12 cellular contexts compared by ENCODE assay signal in genomic region chr11:113839842-113840241, GRCh38. TPM values are rescaled to one million over a fixed set of nuclear protein-coding genes. Genes with fewer than 3 reads are reported as not detected.
A peak's percentile ranks its signal among the peaks of the same experiment; 100 is the strongest.
DNase-seq lines count a peak whose midpoint lies in the region; ATAC-seq lines count a peak whose summit lies in the region.
"Had no signal": no experiment of that assay in that cellular context is flagged by ENCODE, and none has a peak within 500 bp of the region (broad histone marks: within the 10 kb centered on the region; RNA-seq: fewer than 3 reads in every experiment).

No MANE protein-coding gene starts in this region.

- POLR2A ChIA-PET in naive thymus-derived CD4-positive, alpha-beta T cell (lab: Charles Lee): no interaction called here

- no peaks in the 10 kb centered on the region for H3K27me3 ChIP-seq in naive thymus-derived CD4-positive, alpha-beta T cell (ENCODE audit: control insufficient read depth in 2 of 2, insufficient read depth in 2 of 2, low read length in 2 of 2)
- H3K27me3 ChIP-seq: neutrophil had no signal

- H3K4me1 Mint-ChIP-seq in naive thymus-derived CD4-positive, alpha-beta T cell: peaks cover 0 to 12% (median 4%) of the 10 kb centered on the region in 7 donors

- peak; percentile 89 for ATAC-seq in GM18909 (IDR thresholded peaks at IDR 0.05; ENCODE audit: poor library complexity, unreplicated experiment)
- peak; percentile 92 for ATAC-seq in GM21619 (IDR thresholded peaks at IDR 0.05; ENCODE audit: unreplicated experiment)
- ATAC-seq in HG03175 (IDR thresholded peaks at IDR 0.05; ENCODE audit: unreplicated experiment): peak; percentile 93
- ATAC-seq in naive thymus-derived CD4-positive, alpha-beta T cell: peak; percentile 22

- peaks cover 0 to 30% (median 7%) of the 10 kb centered on the region in 3 experiments for H3K36me3 ChIP-seq in naive thymus-derived CD4-positive, alpha-beta T cell (ENCODE audit: control insufficient read depth in 2 of 3, insufficient read depth in 3 of 3, low read length in 3 of 3)

- no peak overlapping the region for H3K27ac Mint-ChIP-seq in naive thymus-derived CD4-positive, alpha-beta T cell

- H3K36me3 Mint-ChIP-seq in naive thymus-derived CD4-positive, alpha-beta T cell: peaks cover 9 to 37% (median 23%) of the 10 kb centered on the region in 5 donors

- no peaks in the 10 kb centered on the region for H3K9me3 Mint-ChIP-seq in naive thymus-derived CD4-positive, alpha-beta T cell
- H3K9me3 Mint-ChIP-seq: T-helper 2 cell treated with Interferon-gamma antibody and Interleukin-4, amounts not matched to agents 5 μg/mL and 100 μg/mL, for 36 hours had no signal

- no peak overlapping the region for H3K4me3 Mint-ChIP-seq in naive thymus-derived CD4-positive, alpha-beta T cell
- H3K4me3 Mint-ChIP-seq: T-helper 2 cell treated with Interferon-gamma antibody and Interleukin-4, amounts not matched to agents 5 μg/mL and 100 μg/mL, for 36 hours had no signal

- intact Hi-C loops in naive thymus-derived CD4-positive, alpha-beta T cell (cut with micrococcal nuclease): no loop called here

- no peaks in the 10 kb centered on the region for H3K9me3 ChIP-seq in naive thymus-derived CD4-positive, alpha-beta T cell (ENCODE audit: control insufficient read depth in 2 of 3, low read length in 3 of 3)
- H3K9me3 ChIP-seq: neutrophil had no signal

- H3K27me3 Mint-ChIP-seq in naive thymus-derived CD4-positive, alpha-beta T cell: no peaks in the 10 kb centered on the region

- DNase-seq in naive thymus-derived CD4-positive, alpha-beta T cell: no peak
- no peak for DNase-seq in activated effector memory CD4-positive, alpha-beta T cell treated with Interleukin-2 at 50 U/mL for 16 hours
- DNase-seq in H4 (ENCODE audit: low spot score): no peak
- DNase-seq in HuH-7 (ENCODE audit: low spot score): no peak
- DNase-seq: activated gamma-delta T cell treated with Interleukin-2 at 50 U/mL for 16 hours; effector CD4-positive, alpha-beta T cell; NCI-H510A had no signal

- no peak overlapping the region for H3K4me3 ChIP-seq in naive thymus-derived CD4-positive, alpha-beta T cell (ENCODE audit: low read length)

- no peaks in the 10 kb centered on the region for H3K4me1 ChIP-seq in naive thymus-derived CD4-positive, alpha-beta T cell (ENCODE audit: control insufficient read depth in 2 of 2, insufficient read depth in 2 of 2, low read length in 2 of 2)

- CTCF ChIA-PET in naive thymus-derived CD4-positive, alpha-beta T cell (lab: Charles Lee): no interaction called here

- no peak overlapping the region for H3K27ac ChIP-seq in naive thymus-derived CD4-positive, alpha-beta T cell (ENCODE audit: low read depth, low read length)
- H3K27ac ChIP-seq: neutrophil had no signal

RNA-seq across cellular contexts. Expression of gene USP28, which starts 35.5 kb away (rescaled TPM):
- 10 to 100 TPM; 12.0 to 50.3 (median 19.0) TPM for total RNA-seq in naive thymus-derived CD4-positive, alpha-beta T cell
- 10 to 100 TPM; 14.6 to 25.8 TPM for polyA plus RNA-seq in naive thymus-derived CD4-positive, alpha-beta T cell
- total RNA-seq in H4 (2014; rRNA removed; shearing (Covaris generic)): 20.5 and 32.0 TPM in 2 replicates

Comparison
In these comparisons a context has a peak if more than half of its experiments do, and no peak if none do; other contexts are left out.
1. ATAC-seq: peak in every context shown above with its lines; median percentile 93 in HG03175; 92 in GM21619; 89 in GM18909; 22 in naive thymus-derived CD4-positive, alpha-beta T cell.